26 cellular contexts compared by ENCODE assay signal in the genomic region with DNA sequence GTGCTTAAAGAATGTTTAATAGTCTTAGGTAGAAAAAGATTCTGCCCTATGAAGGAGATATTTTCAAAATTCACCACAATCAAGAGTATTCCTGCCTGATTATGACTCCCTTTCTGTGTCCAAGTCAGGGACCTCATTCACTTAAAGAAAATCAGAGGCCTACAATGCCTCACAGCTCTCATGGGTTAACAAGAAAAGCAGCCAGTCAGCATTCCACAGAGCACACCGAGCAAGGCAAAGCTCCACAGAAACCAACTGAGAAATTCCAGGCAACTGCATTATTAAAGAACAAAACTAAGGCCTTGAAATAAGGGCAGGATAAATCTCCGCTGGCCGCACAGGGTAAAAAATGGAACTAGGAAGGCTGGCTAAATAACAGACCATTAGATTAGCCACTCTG.
A peak's percentile ranks its signal among the peaks of the same experiment; 100 is the strongest.
DNase-seq lines count a peak whose midpoint lies in the region; ATAC-seq, FAIRE-seq and TF ChIP-seq lines count a peak whose summit lies in the region.
"Had no signal": no experiment of that assay in that cellular context is flagged by ENCODE, and none has a peak within 500 bp of the region (broad histone marks: within the 10 kb centered on the region; RNA-seq: fewer than 3 reads in every experiment).

No MANE protein-coding gene starts in this region.

- WGBS in H1 (ENCODE audit: extremely low coverage in 1 of 2, insufficient coverage in 1 of 2, insufficient read length in 1 of 2, insufficient replicate concordance in 2 of 2, low coverage in 1 of 2, low lambda C conversion rate in 2 of 2, missing lambda C conversion rate in 1 of 2), 2 experiments, result 65% methylated on average over 3 of the region's 3 CpGs; no CpG with 5 or more reads in 1 of the 2 experiments

- POLR2A ChIA-PET in H1 (lab: Charles Lee; ENCODE audit: partially characterized antibody), result no interaction called here
- POLR2A ChIA-PET in CD4-positive, alpha-beta memory T cell (lab: Charles Lee; ENCODE audit: partially characterized antibody), result no interaction called here
- POLR2A ChIA-PET in CD4-positive, alpha-beta T cell (lab: Charles Lee), result no interaction called here

- H3K23ac ChIP-seq in H1 (ENCODE audit: insufficient read length), result no peak overlapping the region

- no peak; the same call in 1 of the 2 replicates for TF ChIP-seq EP300 in Ishikawa (IDR thresholded peaks at IDR 0.05; ENCODE audit: borderline replicate concordance)
- no peak for TF ChIP-seq EP300 in H1 (IDR thresholded peaks at IDR 0.05; ENCODE audit: borderline replicate concordance in 1 of 2, low read depth in 2 of 2, low read length in 2 of 2)

- no peaks in the 10 kb centered on the region for H3K27me3 Mint-ChIP-seq in progenitor cell of endocrine pancreas
- no peaks in the 10 kb centered on the region for H3K27me3 Mint-ChIP-seq in stimulated activated naive B cell treated with anti-CD40 and anti-IgM and Interleukin-4, amounts not matched to agents 10 μg/mL and 1 μg/mL and 100 μg/mL, for 72 hours
- H3K27me3 Mint-ChIP-seq in CD4-positive, alpha-beta memory T cell, result peaks cover 1 to 2% of the 10 kb centered on the region in 2 donors
- peaks cover under 1% of the 10 kb centered on the region for H3K27me3 Mint-ChIP-seq in activated T-cell treated with anti-CD3 and anti-CD28 coated beads, Interleukin-2, amount 50 U/mL, for 24 hours
- H3K27me3 Mint-ChIP-seq in CD4-positive, alpha-beta T cell, result peaks cover 3% of the 10 kb centered on the region

- peak; percentile 60 for FAIRE-seq in H1 (lab: Jason Lieb, UNC)
- FAIRE-seq: endometrium had no signal

- H4K8ac ChIP-seq in H1 (ENCODE audit: extremely low read depth, insufficient read depth, low read length), result no peak overlapping the region

- no peak overlapping the region for H2BK12ac ChIP-seq in H1 (ENCODE audit: low read depth, low read length)

- no peaks in the 10 kb centered on the region for H3K79me2 ChIP-seq in H1 (ENCODE audit: control insufficient read depth in 1 of 2, insufficient read depth in 2 of 2, low read length in 2 of 2)

- no peak overlapping the region for H2AFZ ChIP-seq in H1 (ENCODE audit: low read length)

- no peak overlapping the region for H3K4ac ChIP-seq in H1 (replicated peaks; ENCODE audit: insufficient read length, low read depth, low read length)

- no peaks in the 10 kb centered on the region for H3K9me3 Mint-ChIP-seq in progenitor cell of endocrine pancreas (ENCODE audit: low read depth)
- no peaks in the 10 kb centered on the region for H3K9me3 Mint-ChIP-seq in stimulated activated naive B cell treated with anti-CD40 and anti-IgM and Interleukin-4, amounts not matched to agents 10 μg/mL and 1 μg/mL and 100 μg/mL, for 72 hours
- H3K9me3 Mint-ChIP-seq in CD4-positive, alpha-beta memory T cell, result no peaks in the 10 kb centered on the region
- H3K9me3 Mint-ChIP-seq in activated T-cell treated with anti-CD3 and anti-CD28 coated beads, Interleukin-2, amount 50 U/mL, for 24 hours, result no peaks in the 10 kb centered on the region
- H3K9me3 Mint-ChIP-seq in CD4-positive, alpha-beta T cell, result no peaks in the 10 kb centered on the region
- H3K9me3 Mint-ChIP-seq: activated CD4-positive, alpha-beta memory T cell treated with anti-CD3 and anti-CD28 coated beads for 36 hours; neural crest cell had no signal

- no peak for TF ChIP-seq POLR2A in H1 (IDR thresholded peaks at IDR 0.05; ENCODE audit: control extremely low read depth in 1 of 2, low read depth in 2 of 2, low read length in 2 of 2)

- TF ChIP-seq RAD21 in Ishikawa (IDR thresholded peaks at IDR 0.05; ENCODE audit: low read depth), result no peak
- no peak for TF ChIP-seq RAD21 in H1 (IDR thresholded peaks at IDR 0.05 in 1 of 2, conservative IDR thresholded peaks at IDR 0.05 in 1 of 2; ENCODE audit: low read depth in 2 of 2, low read length in 2 of 2)

- H4K20me1 ChIP-seq in H1 (replicated peaks in 1 of 2; ENCODE audit: control insufficient read depth in 1 of 2, insufficient read depth in 2 of 2, low read length in 2 of 2), result no peaks in the 10 kb centered on the region

- no peak overlapping the region for H2BK120ac ChIP-seq in H1 (replicated peaks; ENCODE audit: low read depth, low read length)

- no peak overlapping the region for H2BK15ac ChIP-seq in H1 (ENCODE audit: low read length)

- TF ChIP-seq CTCF in H1 (IDR thresholded peaks at IDR 0.05; ENCODE audit: control extremely low read depth in 1 of 3, insufficient read depth in 1 of 3, low read depth in 1 of 3, low read length in 3 of 3) (no peak), progenitor cell of endocrine pancreas (IDR thresholded peaks at IDR 0.05; ENCODE audit: unreplicated experiment) (no peak)
- TF ChIP-seq CTCF in CD4-positive, alpha-beta T cell (IDR thresholded peaks at IDR 0.05), result no peak

- peak overlapping the region; percentile 73 for H3K27ac Mint-ChIP-seq in progenitor cell of endocrine pancreas
- H3K27ac Mint-ChIP-seq in stimulated activated naive B cell treated with anti-CD40 and anti-IgM and Interleukin-4, amounts not matched to agents 10 μg/mL and 1 μg/mL and 100 μg/mL, for 72 hours, result no peak overlapping the region
- H3K27ac Mint-ChIP-seq in CD4-positive, alpha-beta memory T cell, result no peak overlapping the region
- no peak overlapping the region for H3K27ac Mint-ChIP-seq in activated T-cell treated with anti-CD3 and anti-CD28 coated beads, Interleukin-2, amount 50 U/mL, for 24 hours
- H3K27ac Mint-ChIP-seq in CD4-positive, alpha-beta T cell, result no peak overlapping the region
- H3K27ac Mint-ChIP-seq: activated CD4-positive, alpha-beta memory T cell treated with anti-CD3 and anti-CD28 coated beads for 36 hours had no signal

- no peak overlapping the region for H2AK5ac ChIP-seq in H1 (ENCODE audit: low read depth, low read length)

- no peaks in the 10 kb centered on the region for H3K9me3 ChIP-seq in H1 (ENCODE audit: insufficient read depth in 2 of 2, low read depth in 1 of 2, low read length in 1 of 2)
- no peaks in the 10 kb centered on the region for H3K9me3 ChIP-seq in CD4-positive, alpha-beta memory T cell (ENCODE audit: control insufficient read depth in 1 of 2, low read length in 2 of 2)
- H3K9me3 ChIP-seq in CD4-positive, alpha-beta T cell (ENCODE audit: control insufficient read depth, low read length), result no peaks in the 10 kb centered on the region
- H3K9me3 ChIP-seq: psoas muscle had no signal

- no peaks in the 10 kb centered on the region for H3K36me3 Mint-ChIP-seq in progenitor cell of endocrine pancreas (ENCODE audit: insufficient read depth)
- H3K36me3 Mint-ChIP-seq in stimulated activated naive B cell treated with anti-CD40 and anti-IgM and Interleukin-4, amounts not matched to agents 10 μg/mL and 1 μg/mL and 100 μg/mL, for 72 hours, result no peaks in the 10 kb centered on the region
- no peaks in the 10 kb centered on the region for H3K36me3 Mint-ChIP-seq in CD4-positive, alpha-beta memory T cell
- H3K36me3 Mint-ChIP-seq in activated T-cell treated with anti-CD3 and anti-CD28 coated beads, Interleukin-2, amount 50 U/mL, for 24 hours (ENCODE audit: low read depth), result no peaks in the 10 kb centered on the region
- no peaks in the 10 kb centered on the region for H3K36me3 Mint-ChIP-seq in CD4-positive, alpha-beta T cell (ENCODE audit: low read depth)
- H3K36me3 Mint-ChIP-seq: activated CD4-positive, alpha-beta memory T cell treated with anti-CD3 and anti-CD28 coated beads for 36 hours had no signal

- no peaks in the 10 kb centered on the region for H3K79me1 ChIP-seq in H1 (ENCODE audit: low read depth, low read length)

- no peaks in the 10 kb centered on the region for H3K27me3 ChIP-seq in H1 (replicated peaks in 1 of 4; ENCODE audit: control insufficient read depth in 3 of 4, extremely low read depth in 1 of 4, insufficient read depth in 3 of 4, low read length in 3 of 4)
- H3K27me3 ChIP-seq in CD4-positive, alpha-beta memory T cell (ENCODE audit: insufficient read depth, low read length), result no peaks in the 10 kb centered on the region
- no peaks in the 10 kb centered on the region for H3K27me3 ChIP-seq in CD4-positive, alpha-beta T cell (ENCODE audit: control insufficient read depth, insufficient read depth, low read length)

- no peak overlapping the region for H3K4me3 ChIP-seq in H1 (ENCODE audit: extremely low read depth in 1 of 4, insufficient read depth in 2 of 4, low read depth in 3 of 4, low read length in 4 of 4)
- H3K4me3 ChIP-seq in CD4-positive, alpha-beta memory T cell (ENCODE audit: low read length in 2 of 2), result no peak overlapping the region
- H3K4me3 ChIP-seq: psoas muscle had no signal

- no peaks in the 10 kb centered on the region for H3K36me3 ChIP-seq in H1 (ENCODE audit: control insufficient read depth in 2 of 4, insufficient read depth in 4 of 4, low read length in 3 of 4)
- no peaks in the 10 kb centered on the region for H3K36me3 ChIP-seq in CD4-positive, alpha-beta memory T cell (ENCODE audit: insufficient read depth, low read length)

- intact Hi-C loops in CD4-positive, alpha-beta memory T cell (cut with micrococcal nuclease), result no loop called here
- intact Hi-C loops in CD4-positive, alpha-beta T cell (cut with DNase I, micrococcal nuclease), result no loop called here

- peaks cover 19% of the 10 kb centered on the region for H3K4me1 Mint-ChIP-seq in progenitor cell of endocrine pancreas (ENCODE audit: low read depth)
- no peaks in the 10 kb centered on the region for H3K4me1 Mint-ChIP-seq in stimulated activated naive B cell treated with anti-CD40 and anti-IgM and Interleukin-4, amounts not matched to agents 10 μg/mL and 1 μg/mL and 100 μg/mL, for 72 hours
- H3K4me1 Mint-ChIP-seq in CD4-positive, alpha-beta memory T cell, result no peaks in the 10 kb centered on the region
- no peaks in the 10 kb centered on the region for H3K4me1 Mint-ChIP-seq in activated T-cell treated with anti-CD3 and anti-CD28 coated beads, Interleukin-2, amount 50 U/mL, for 24 hours (ENCODE audit: low read depth)
- H3K4me1 Mint-ChIP-seq in CD4-positive, alpha-beta T cell (ENCODE audit: low read depth), result no peaks in the 10 kb centered on the region

- no peaks in the 10 kb centered on the region for H3K23me2 ChIP-seq in H1 (ENCODE audit: low read depth, low read length)

- no peak overlapping the region for H4K5ac ChIP-seq in H1 (ENCODE audit: insufficient read length, low read depth, low read length)

- no peak overlapping the region for H4K91ac ChIP-seq in H1 (replicated peaks; ENCODE audit: insufficient read length, low read length)

- no peak overlapping the region for H3K14ac ChIP-seq in H1 (ENCODE audit: insufficient read length)

- no peak overlapping the region for H3K4me2 ChIP-seq in H1 (ENCODE audit: insufficient read depth in 1 of 2, low read depth in 2 of 2, low read length in 2 of 2)

- no peak overlapping the region for H2BK20ac ChIP-seq in H1 (ENCODE audit: low read length)

- DNase-seq in H1 (ENCODE audit: low read depth in 1 of 2, low spot score in 2 of 2) (no peak), kidney glomerular epithelial cell (lab: John Stamatoyannopoulos, UW) (peak; percentile 31), progenitor cell of endocrine pancreas (ENCODE audit: low spot score, unreplicated experiment) (no peak)
- no peak for DNase-seq in stimulated activated naive B cell treated with anti-CD40 and anti-IgM and Interleukin-4, amounts not matched to agents 10 μg/mL and 1 μg/mL and 100 μg/mL, for 72 hours
- no peak for DNase-seq in CD4-positive, alpha-beta memory T cell
- no peak for DNase-seq in activated T-cell treated with anti-CD3 and anti-CD28 coated beads, Interleukin-2, amount 50 U/mL, for 24 hours
- no peak for DNase-seq in CD4-positive, alpha-beta T cell
- DNase-seq: activated CD4-positive, alpha-beta memory T cell treated with anti-CD3 and anti-CD28 coated beads for 36 hours; activated gamma-delta T cell; COR-L47; DMS79; GOT3; Karpas-422; NCI-H1694 treated with DMSO at 0.1 percent for 48 hours; NCI-H2171 treated with DMSO at 0.1 percent for 48 hours; NCI-H524; NK-92 treated with Interleukin-12 subunit alpha and Interleukin-12 subunit beta, amount 100 ng/mL, for 24 hours; psoas muscle; SHP77 treated with DMSO at 0.1 percent for 48 hours; stimulated activated CD4-positive, alpha-beta T cell treated with anti-CD3 and anti-CD28 coated beads, Interleukin-2, amount 100 ng/mL, for 24 hours; substantia nigra; SW 1271 had no signal

- no peaks in the 10 kb centered on the region for H3K4me1 ChIP-seq in H1 (replicated peaks in 1 of 4; ENCODE audit: control insufficient read depth in 3 of 4, insufficient read depth in 4 of 4, low read length in 3 of 4)
- H3K4me1 ChIP-seq in CD4-positive, alpha-beta memory T cell (ENCODE audit: insufficient read depth, low read length), result no peaks in the 10 kb centered on the region
- H3K4me1 ChIP-seq: psoas muscle had no signal

- no peak overlapping the region for H3K56ac ChIP-seq in H1 (replicated peaks; ENCODE audit: insufficient read length, low read depth, low read length)

- no peak overlapping the region for H2BK5ac ChIP-seq in H1 (ENCODE audit: low read depth, low read length)

- H3K18ac ChIP-seq in H1 (ENCODE audit: extremely low read depth, low read length), result no peak overlapping the region

- H3K27ac ChIP-seq in H1 (ENCODE audit: low read depth, low read length), result no peak overlapping the region
- H3K27ac ChIP-seq in CD4-positive, alpha-beta memory T cell (ENCODE audit: low read depth, low read length), result no peak overlapping the region
- no peak overlapping the region for H3K27ac ChIP-seq in CD4-positive, alpha-beta T cell (ENCODE audit: low read depth, low read length)
- H3K27ac ChIP-seq: psoas muscle had no signal

- no peak for ATAC-seq in stimulated activated naive B cell treated with anti-CD40 and anti-IgM and Interleukin-4, amounts not matched to agents 10 μg/mL and 1 μg/mL and 100 μg/mL, for 72 hours (replicated peaks)
- no peak for ATAC-seq in CD4-positive, alpha-beta T cell (ENCODE audit: poor library complexity)
- ATAC-seq: Panc1, psoas muscle had no signal

- H3K4me3 Mint-ChIP-seq in progenitor cell of endocrine pancreas (ENCODE audit: low read depth), result no peak overlapping the region
- no peak overlapping the region for H3K4me3 Mint-ChIP-seq in stimulated activated naive B cell treated with anti-CD40 and anti-IgM and Interleukin-4, amounts not matched to agents 10 μg/mL and 1 μg/mL and 100 μg/mL, for 72 hours
- no peak overlapping the region for H3K4me3 Mint-ChIP-seq in CD4-positive, alpha-beta memory T cell
- no peak overlapping the region for H3K4me3 Mint-ChIP-seq in activated T-cell treated with anti-CD3 and anti-CD28 coated beads, Interleukin-2, amount 50 U/mL, for 24 hours
- no peak overlapping the region for H3K4me3 Mint-ChIP-seq in CD4-positive, alpha-beta T cell
- H3K4me3 Mint-ChIP-seq: activated CD4-positive, alpha-beta memory T cell treated with anti-CD3 and anti-CD28 coated beads for 36 hours; neural crest cell had no signal

- no peak overlapping the region for H3K9ac ChIP-seq in H1 (replicated peaks in 1 of 4; ENCODE audit: extremely low read depth in 1 of 4, low read depth in 3 of 4, low read length in 3 of 4)

- CTCF ChIA-PET in H1 (lab: Charles Lee; ENCODE audit: partially characterized antibody), result interaction anchor here (6.7 kb wide), 1 partner anchor 12 kb away, joined by 55 read pairs; no protein-coding TSS in a partner anchor
- CTCF ChIA-PET in CD4-positive, alpha-beta memory T cell (lab: Charles Lee; ENCODE audit: partially characterized antibody), result no interaction called here
- CTCF ChIA-PET in CD4-positive, alpha-beta T cell (lab: Charles Lee), result no interaction called here
